ENCODE assay signal across 1 cellular context in genomic region chr19:8444677-8445487, GRCh38.
TF ChIP-seq lines count a peak whose summit lies in the region.

HNRNPM (plus strand) TSS chr19:8444975; CDS start chr19:8444999, 24 bp downstream.

TF ChIP-seq in GM23338, 12 proteins besides CTCF, POLR2A, EP300 and RAD21:
- TF ChIP-seq ZNF331 (CRISPR knock-in tag; IDR thresholded peaks at IDR 0.05; ENCODE audit: low read depth) (no peak), NANOG (IDR thresholded peaks at IDR 0.05; ENCODE audit: borderline replicate concordance) (no peak), POLR2AphosphoS5 (IDR thresholded peaks at IDR 0.05; ENCODE audit: low read depth) (peak; percentile 96), REST (IDR thresholded peaks at IDR 0.05; ENCODE audit: unreplicated experiment) (no peak), ETS1 (IDR thresholded peaks at IDR 0.05) (peak; percentile 9; the same call in 1 of the 2 replicates), CREB1 (CRISPR knock-in tag; IDR thresholded peaks at IDR 0.05; ENCODE audit: low read depth) (0 out of 2 replicates have a peak, but pooled peaks have one; percentile 13), STAT1 (IDR thresholded peaks at IDR 0.05; ENCODE audit: unreplicated experiment) (no peak), ZNF462 (CRISPR knock-in tag; IDR thresholded peaks at IDR 0.05) (no peak)
